ENCODE assay signal across 10 cellular contexts in the genomic region with DNA sequence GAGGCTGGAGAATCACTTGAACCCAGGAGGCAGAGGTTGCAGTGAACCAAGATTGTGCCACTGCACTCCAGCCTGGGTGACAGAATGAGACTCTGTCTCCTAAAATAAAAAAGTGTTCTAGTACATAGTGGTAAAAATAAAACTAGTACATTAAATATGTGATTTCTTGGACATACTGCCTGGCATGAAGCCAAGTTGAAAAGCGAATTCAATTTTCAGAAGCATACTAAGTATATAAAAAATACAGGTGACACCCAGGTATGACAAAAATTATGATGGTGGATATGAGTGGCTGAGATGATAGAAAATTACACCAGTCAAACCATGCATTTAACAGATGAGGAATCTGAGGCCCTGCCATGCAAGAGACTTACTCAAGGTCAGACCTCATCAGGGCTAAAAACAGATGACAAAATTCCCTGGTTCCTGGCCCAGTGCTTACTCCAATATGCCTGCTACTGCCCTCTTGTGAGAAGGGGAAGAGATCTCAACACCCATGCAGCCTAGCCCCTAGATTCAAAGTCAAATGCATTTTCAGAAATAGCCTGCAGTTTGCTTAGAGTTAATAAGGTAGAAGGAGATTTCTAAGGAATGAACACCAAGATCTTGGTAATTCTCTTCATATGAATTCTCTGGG. TPM values are rescaled to one million over a fixed set of nuclear protein-coding genes. Genes with fewer than 3 reads are reported as not detected.
DNase-seq lines count a peak whose midpoint lies in the region; ATAC-seq and TF ChIP-seq lines count a peak whose summit lies in the region.
"Had no signal": no experiment of that assay in that cellular context is flagged by ENCODE, and none has a peak within 500 bp of the region (broad histone marks: within the 10 kb centered on the region; RNA-seq: fewer than 3 reads in every experiment).

No MANE protein-coding gene starts in this region.

- H3K9me3 ChIP-seq in psoas muscle (no peaks in the 10 kb centered on the region), mesenchymal stem cell (ENCODE audit: control insufficient read depth, low read length) (no peaks in the 10 kb centered on the region)

- ATAC-seq in psoas muscle (peak; percentile 52 to 76 (median 74)), HG03442 (IDR thresholded peaks at IDR 0.05; ENCODE audit: unreplicated experiment) (no peak)

- H3K9ac ChIP-seq in mesenchymal stem cell (ENCODE audit: low read length) = no peak overlapping the region

- no peak overlapping the region for H3K18ac ChIP-seq in mesenchymal stem cell (ENCODE audit: low read depth in 1 of 2, low read length in 2 of 2)

- DNase-seq in H7 (peak; percentile 50), RPMI7951 (ENCODE audit: low read depth) (peak; percentile 29), fibroblast of the aortic adventitia (ENCODE audit: low read depth) (peak; percentile 57), psoas muscle (no peak), mesenchymal stem cell (no peak)
- no peak for DNase-seq in activated naive CD4-positive, alpha-beta T cell treated with Interleukin-2 at 50 U/mL for 16 hours
- DNase-seq: activated naive CD8-positive, alpha-beta T cell treated with anti-CD3 and anti-CD28 coated beads, Interleukin-2, amount 10 ng/mL, durations not matched to agents 7 days and 5 days; NCI-H1694 treated with DMSO at 0.1 percent for 48 hours; retina had no signal

- no peak overlapping the region for H3K4me2 ChIP-seq in mesenchymal stem cell (ENCODE audit: low read length, poor library complexity, severe bottlenecking)

- H4K8ac ChIP-seq in mesenchymal stem cell (ENCODE audit: low read length) = no peak overlapping the region

- no peak overlapping the region for H3K14ac ChIP-seq in mesenchymal stem cell (ENCODE audit: low read length in 2 of 2)

- H3K27ac ChIP-seq in psoas muscle (peak overlapping the region; percentile 41), mesenchymal stem cell (ENCODE audit: low read length, poor library complexity, severe bottlenecking) (no peak overlapping the region)

- H3K23ac ChIP-seq in mesenchymal stem cell (ENCODE audit: low read length in 2 of 2) = no peak overlapping the region

- intact Hi-C loops in psoas muscle (cut with DNase I) = no loop called here

- H3K4me1 ChIP-seq in psoas muscle (peaks cover 23% of the 10 kb centered on the region), mesenchymal stem cell (ENCODE audit: control insufficient read depth, insufficient read depth, low read depth, low read length) (peaks cover 8% of the 10 kb centered on the region)

- H3K36me3 ChIP-seq in H7 (replicated peaks; ENCODE audit: control insufficient read depth, insufficient read depth, low read length) (no peaks in the 10 kb centered on the region), psoas muscle (ENCODE audit: insufficient read depth in 1 of 2, low read depth in 1 of 2) (no peaks in the 10 kb centered on the region), mesenchymal stem cell (ENCODE audit: control insufficient read depth in 1 of 2, insufficient read depth in 2 of 2, low read depth in 1 of 2, low read length in 2 of 2) (no peaks in the 10 kb centered on the region)

- no peaks in the 10 kb centered on the region for H3K27me3 ChIP-seq in H7 (ENCODE audit: control insufficient read depth, insufficient read depth, low read length)
- no peaks in the 10 kb centered on the region for H3K27me3 ChIP-seq in psoas muscle (ENCODE audit: insufficient read depth in 3 of 3, low read length in 2 of 3)
- H3K27me3 ChIP-seq in mesenchymal stem cell (ENCODE audit: control insufficient read depth in 1 of 2, insufficient read depth in 1 of 2, low read length in 2 of 2) = no peaks in the 10 kb centered on the region

- WGBS in psoas muscle, 3 donors = 68 to 77% (median 72%) methylated on average over 1 of the region's 1 CpG
- no CpG with 5 or more reads among the region's 1 CpG for WGBS in mesenchymal stem cell

- H2AFZ ChIP-seq in mesenchymal stem cell (ENCODE audit: low read depth, low read length) = no peak overlapping the region

- H3K79me1 ChIP-seq in mesenchymal stem cell (replicated peaks; ENCODE audit: low read length, poor library complexity, severe bottlenecking) = no peaks in the 10 kb centered on the region

- H3K4me3 ChIP-seq in H7 (ENCODE audit: insufficient read depth, low read depth, low read length) (no peak overlapping the region), fibroblast of the aortic adventitia (ENCODE audit: low read depth, low read length) (no peak overlapping the region), psoas muscle (no peak overlapping the region), mesenchymal stem cell (ENCODE audit: insufficient read depth in 1 of 2, low read depth in 1 of 2, low read length in 2 of 2) (no peak overlapping the region)

- no peak overlapping the region for H2BK5ac ChIP-seq in mesenchymal stem cell (ENCODE audit: low read depth, low read length, poor library complexity, severe bottlenecking)

- TF ChIP-seq CTCF in fibroblast of the aortic adventitia (IDR thresholded peaks at IDR 0.05; ENCODE audit: insufficient read depth, low read length) = peak; percentile 16
- TF ChIP-seq CTCF in psoas muscle (IDR thresholded peaks at IDR 0.05) = peak; percentile 28

- H2BK12ac ChIP-seq in mesenchymal stem cell (ENCODE audit: low read length in 2 of 2) = no peak overlapping the region

- H2AK5ac ChIP-seq in mesenchymal stem cell (ENCODE audit: low read length, severe bottlenecking) = no peak overlapping the region

- no peak overlapping the region for H3K4ac ChIP-seq in mesenchymal stem cell (ENCODE audit: low read depth in 1 of 2, low read length in 2 of 2)

- no peak overlapping the region for H4K91ac ChIP-seq in mesenchymal stem cell (ENCODE audit: low read length)

- no peak overlapping the region for H2BK15ac ChIP-seq in mesenchymal stem cell (ENCODE audit: low read depth, poor library complexity, severe bottlenecking)

- H2BK120ac ChIP-seq in mesenchymal stem cell (ENCODE audit: low read depth, low read length) = no peak overlapping the region

RNA-seq across cellular contexts. Expression of gene GNPDA1, which starts 46.6 kb away (rescaled TPM):
- 72.2 and 87.0 TPM in 2 replicates for total RNA-seq in H7 (2014; rRNA removed; shearing (Covaris generic))
- 53.5 and 70.5 TPM in 2 replicates for total RNA-seq in RPMI7951 (2014; rRNA removed; shearing (Covaris generic))
- total RNA-seq in fibroblast of the aortic adventitia (ENCODE audit: low replicate concordance) (55.6 and 62.3 TPM in 2 replicates), psoas muscle (10 to 100 TPM; 20.8 to 29.5 (median 25.7) TPM)
- polyA plus RNA-seq in psoas muscle = 10 to 100 TPM; 18.7 to 36.8 (median 30.2) TPM
- polyA plus RNA-seq in mesenchymal stem cell (2013, experiment 1 of 2) = 40.6 TPM
- 41.0 TPM for polyA plus RNA-seq in mesenchymal stem cell (2013, experiment 2 of 2)

RNA-seq across cellular contexts. Expression of gene NDFIP1, which starts 49.2 kb away (rescaled TPM):
- total RNA-seq in H7 (2014; rRNA removed; shearing (Covaris generic)) = 42.9 and 45.7 TPM in 2 replicates
- 60.0 and 61.6 TPM in 2 replicates for total RNA-seq in RPMI7951 (2014; rRNA removed; shearing (Covaris generic))
- 36.3 and 71.4 TPM in 2 replicates for total RNA-seq in fibroblast of the aortic adventitia (ENCODE audit: low replicate concordance)
- 10 to 100 TPM; 28.5 to 34.1 (median 31.8) TPM for total RNA-seq in psoas muscle
- 10 to 100 TPM; 22.9 to 34.2 (median 23.7) TPM for polyA plus RNA-seq in psoas muscle
- 32.5 TPM for polyA plus RNA-seq in mesenchymal stem cell (2013, experiment 1 of 2)
- 34.7 TPM for polyA plus RNA-seq in mesenchymal stem cell (2013, experiment 2 of 2)

Comparison
In these comparisons a context has a peak if more than half of its experiments do, and no peak if none do; other contexts are left out.
1. DNase-seq: peak in H7 (single experiment), RPMI7951 (single experiment) and fibroblast of the aortic adventitia (single experiment); none in psoas muscle (0 of 2), mesenchymal stem cell (single experiment) and activated naive CD4-positive, alpha-beta T cell treated with Interleukin-2 at 50 U/mL for 16 hours (single experiment).